11 cellular contexts compared by ENCODE assay signal in genomic region chr17:28567604-28568003, GRCh38. TPM values are rescaled to one million over a fixed set of nuclear protein-coding genes. Genes with fewer than 3 reads are reported as not detected.
DNase-seq lines count a peak whose midpoint lies in the region; ATAC-seq and TF ChIP-seq lines count a peak whose summit lies in the region.
"Had no signal": no experiment of that assay in that cellular context is flagged by ENCODE, and none has a peak within 500 bp of the region (broad histone marks: within the 10 kb centered on the region; RNA-seq: fewer than 3 reads in every experiment).

No MANE protein-coding gene starts in this region.

- no peaks in the 10 kb centered on the region for H3K9me3 ChIP-seq in naive thymus-derived CD4-positive, alpha-beta T cell (ENCODE audit: control insufficient read depth in 2 of 3, low read length in 3 of 3)
- no peaks in the 10 kb centered on the region for H3K9me3 ChIP-seq in neuronal stem cell (replicated peaks in 1 of 2; ENCODE audit: control insufficient read depth in 2 of 2, insufficient read depth in 1 of 2, low read depth in 1 of 2, low read length in 2 of 2)

- H3K36me3 Mint-ChIP-seq in naive thymus-derived CD4-positive, alpha-beta T cell, result peaks cover 0 to 22% (median 19%) of the 10 kb centered on the region in 5 donors

- H3K27me3 ChIP-seq in naive thymus-derived CD4-positive, alpha-beta T cell (ENCODE audit: control insufficient read depth in 2 of 2, insufficient read depth in 2 of 2, low read length in 2 of 2), result no peaks in the 10 kb centered on the region
- peaks cover 0 to 4% (median 0%) of the 10 kb centered on the region in 3 experiments for H3K27me3 ChIP-seq in neuronal stem cell (ENCODE audit: control insufficient read depth in 3 of 3, insufficient read depth in 3 of 3, low read depth in 1 of 3, low read length in 3 of 3)

- H3K9me3 Mint-ChIP-seq in naive thymus-derived CD4-positive, alpha-beta T cell, result no peaks in the 10 kb centered on the region

- H2AFZ ChIP-seq in neuronal stem cell (ENCODE audit: low read length), result no peak overlapping the region

- no peaks in the 10 kb centered on the region for H3K27me3 Mint-ChIP-seq in naive thymus-derived CD4-positive, alpha-beta T cell

- no peak overlapping the region for H3K4me2 ChIP-seq in neuronal stem cell (ENCODE audit: insufficient read depth, low read length, poor library complexity, severe bottlenecking)

- H3K4me3 Mint-ChIP-seq in naive thymus-derived CD4-positive, alpha-beta T cell, result peak overlapping the region in 7 of 10 donors; percentile 4 to 66 (median 37)

- H3K36me3 ChIP-seq in naive thymus-derived CD4-positive, alpha-beta T cell (ENCODE audit: control insufficient read depth in 2 of 3, insufficient read depth in 3 of 3, low read length in 3 of 3), result peaks cover 3 to 34% (median 4%) of the 10 kb centered on the region in 3 experiments
- H3K36me3 ChIP-seq in neuronal stem cell (replicated peaks in 1 of 2; ENCODE audit: control insufficient read depth in 2 of 2, insufficient read depth in 2 of 2, low read length in 2 of 2), result peaks cover 3 to 25% of the 10 kb centered on the region in 2 donors

- no peak for TF ChIP-seq CTCF in GM10248 (IDR thresholded peaks at IDR 0.05; ENCODE audit: control extremely low read depth, extremely low read depth, low read depth, missing control alignments)

- no peak overlapping the region for H3K18ac ChIP-seq in neuronal stem cell (ENCODE audit: low read length)

- H2AK5ac ChIP-seq in neuronal stem cell (ENCODE audit: low read depth, low read length), result no peak overlapping the region

- peaks cover 16 to 21% of the 10 kb centered on the region in 2 donors for H3K4me1 ChIP-seq in naive thymus-derived CD4-positive, alpha-beta T cell (ENCODE audit: control insufficient read depth in 2 of 2, insufficient read depth in 2 of 2, low read length in 2 of 2)
- H3K4me1 ChIP-seq in neuronal stem cell (ENCODE audit: control insufficient read depth in 2 of 2, insufficient read depth in 1 of 2, low read depth in 1 of 2, low read length in 2 of 2), result peaks cover 0 to 2% of the 10 kb centered on the region in 2 donors

- H3K4me1 Mint-ChIP-seq in naive thymus-derived CD4-positive, alpha-beta T cell, result peaks cover 40 to 60% (median 47%) of the 10 kb centered on the region in 7 donors

- intact Hi-C loops in naive thymus-derived CD4-positive, alpha-beta T cell (cut with micrococcal nuclease), result no loop called here

- H4K91ac ChIP-seq in neuronal stem cell (ENCODE audit: low read depth, low read length, poor library complexity), result no peak overlapping the region

- CTCF ChIA-PET in GM10248 (lab: Yijun Ruan, JAX), result interaction anchor here (0.8 to 2.5 kb wide), 2 partner anchors 8 to 20 kb away, joined by 4 to 10 read pairs; no protein-coding TSS in a partner anchor
- CTCF ChIA-PET in naive thymus-derived CD4-positive, alpha-beta T cell (lab: Charles Lee), result no interaction called here

- H2BK5ac ChIP-seq in neuronal stem cell (ENCODE audit: low read length), result no peak overlapping the region

- WGBS in neuronal stem cell (ENCODE audit: extremely low coverage in 2 of 2, insufficient read length in 2 of 2, insufficient replicate concordance in 1 of 2), 2 donors, result no CpG with 5 or more reads among the region's 3 CpGs

- H2BK15ac ChIP-seq in neuronal stem cell (ENCODE audit: low read length), result no peak overlapping the region

- H2BK12ac ChIP-seq in neuronal stem cell (ENCODE audit: low read length), result no peak overlapping the region

- POLR2A ChIA-PET in GM10248 (lab: Yijun Ruan, JAX), result no interaction called here
- POLR2A ChIA-PET in naive thymus-derived CD4-positive, alpha-beta T cell (lab: Charles Lee), result interaction anchor here (1.2 to 7.0 kb wide), 2 partner anchors 17 to 32 kb away, joined by 3 to 102 read pairs; partner anchors contain the start of gene UNC119

- no peak overlapping the region for H2BK120ac ChIP-seq in neuronal stem cell (ENCODE audit: low read depth, low read length)

- DNase-seq in GM10248 (ENCODE audit: extremely low spot score) (peak; percentile 66), SKM-1 treated with dmso at 0.1 percent for 144 hours (lab: John Stamatoyannopoulos, UW; ENCODE audit: unreplicated experiment) (peak; percentile 70), ecto neural progenitor cell (ENCODE audit: low spot score) (no peak), neuronal stem cell (ENCODE audit: low spot score) (no peak)
- DNase-seq in naive thymus-derived CD4-positive, alpha-beta T cell, result no peak
- DNase-seq: kidney glomerular epithelial cell, NCI-H2081 treated with DMSO at 0.1 percent for 48 hours, trophoblast cell had no signal

- H3K4me3 ChIP-seq in naive thymus-derived CD4-positive, alpha-beta T cell (ENCODE audit: low read length), result no peak overlapping the region
- H3K4me3 ChIP-seq in neuronal stem cell (ENCODE audit: low read length in 2 of 2), result no peak overlapping the region

- no peak overlapping the region for H3K23ac ChIP-seq in neuronal stem cell (ENCODE audit: low read depth, low read length, poor library complexity)

- H3K27ac Mint-ChIP-seq in naive thymus-derived CD4-positive, alpha-beta T cell, result peak overlapping the region; percentile 7 to 69 (median 33)

- no peak overlapping the region for H3K9ac ChIP-seq in neuronal stem cell (ENCODE audit: low read depth, low read length, poor library complexity)

- H4K8ac ChIP-seq in neuronal stem cell (ENCODE audit: low read depth, low read length), result no peak overlapping the region

- H3K4ac ChIP-seq in neuronal stem cell (ENCODE audit: low read length), result no peak overlapping the region

- no peak overlapping the region for H3K14ac ChIP-seq in neuronal stem cell (ENCODE audit: low read length)

- no peak overlapping the region for H3K27ac ChIP-seq in naive thymus-derived CD4-positive, alpha-beta T cell (ENCODE audit: low read depth, low read length)
- no peak overlapping the region for H3K27ac ChIP-seq in neuronal stem cell (replicated peaks; ENCODE audit: low read length)

- ATAC-seq in GM21515 (IDR thresholded peaks at IDR 0.05; ENCODE audit: unreplicated experiment), result peak; percentile 40
- no peak for ATAC-seq in naive thymus-derived CD4-positive, alpha-beta T cell
- no peak for ATAC-seq in HG03520 (IDR thresholded peaks at IDR 0.05; ENCODE audit: unreplicated experiment)
- ATAC-seq: Right ventricle myocardium inferior had no signal

- peaks cover 5% of the 10 kb centered on the region for H3K79me1 ChIP-seq in neuronal stem cell (ENCODE audit: low read depth, low read length)

RNA-seq across cellular contexts. Expression of gene PIGS, which starts 3.7 kb away (rescaled TPM):
- 10 to 100 TPM; 58.5 to 71.2 (median 62.4) TPM for total RNA-seq in naive thymus-derived CD4-positive, alpha-beta T cell
- 10 to 100 TPM; 46.6 to 53.5 TPM for polyA plus RNA-seq in naive thymus-derived CD4-positive, alpha-beta T cell
- polyA plus RNA-seq in neuronal stem cell (2013, experiment 1 of 2), result 43.2 TPM
- polyA plus RNA-seq in neuronal stem cell (2013, experiment 2 of 2), result 43.8 TPM

RNA-seq across cellular contexts. Expression of gene ALDOC, which starts 9.1 kb away (rescaled TPM):
- total RNA-seq in naive thymus-derived CD4-positive, alpha-beta T cell, result 100 to 1,000 TPM in 1 of 5 experiments, 10 to 100 TPM in 4; 24.5 to 159 (median 40.1) TPM
- 100 to 1,000 TPM in 1 of 2 donors, 10 to 100 TPM in 1; 92.9 to 103 TPM for polyA plus RNA-seq in naive thymus-derived CD4-positive, alpha-beta T cell
- polyA plus RNA-seq in neuronal stem cell (2013, experiment 1 of 2), result 10.6 TPM
- 10.9 TPM for polyA plus RNA-seq in neuronal stem cell (2013, experiment 2 of 2)

RNA-seq across cellular contexts. Expression of gene UNC119, which starts 15.2 kb away (rescaled TPM):
- total RNA-seq in naive thymus-derived CD4-positive, alpha-beta T cell, result 100 to 1,000 TPM in 1 of 5 experiments, 10 to 100 TPM in 4; 40.6 to 108 (median 90.2) TPM
- 10 to 100 TPM; 37.7 to 48.1 TPM for polyA plus RNA-seq in naive thymus-derived CD4-positive, alpha-beta T cell
- polyA plus RNA-seq in neuronal stem cell (2013, experiment 1 of 2), result 79.0 TPM
- polyA plus RNA-seq in neuronal stem cell (2013, experiment 2 of 2), result 76.0 TPM

RNA-seq across cellular contexts. Expression of gene SPAG5, which starts 31.2 kb away (rescaled TPM):
- total RNA-seq in naive thymus-derived CD4-positive, alpha-beta T cell, result 10 to 100 TPM; 10.4 to 95.3 (median 18.4) TPM
- 1 to 10 TPM; 1.6 to 3.9 TPM for polyA plus RNA-seq in naive thymus-derived CD4-positive, alpha-beta T cell
- polyA plus RNA-seq in neuronal stem cell (2013, experiment 1 of 2), result 105 TPM
- polyA plus RNA-seq in neuronal stem cell (2013, experiment 2 of 2), result 103 TPM

RNA-seq across cellular contexts. Expression of gene RSKR, which starts 46.4 kb away (rescaled TPM):
- total RNA-seq in naive thymus-derived CD4-positive, alpha-beta T cell, result 10 to 100 TPM; 17.8 to 34.5 (median 28.1) TPM
- under 1 TPM in 1 of 2 donors, not detected in 1; 0.20 TPM for polyA plus RNA-seq in naive thymus-derived CD4-positive, alpha-beta T cell
- 11.9 TPM for polyA plus RNA-seq in neuronal stem cell (2013, experiment 1 of 2)
- 12.1 TPM for polyA plus RNA-seq in neuronal stem cell (2013, experiment 2 of 2)

Comparison
In these comparisons a context has a peak if more than half of its experiments do, and no peak if none do; other contexts are left out.
1. DNase-seq: peak in GM10248 (single experiment) and SKM-1 treated with dmso at 0.1 percent for 144 hours (single experiment); none in naive thymus-derived CD4-positive, alpha-beta T cell (0 of 9), ecto neural progenitor cell (single experiment) and neuronal stem cell (single experiment).